1 cellular context compared by ENCODE assay signal in the genomic region with DNA sequence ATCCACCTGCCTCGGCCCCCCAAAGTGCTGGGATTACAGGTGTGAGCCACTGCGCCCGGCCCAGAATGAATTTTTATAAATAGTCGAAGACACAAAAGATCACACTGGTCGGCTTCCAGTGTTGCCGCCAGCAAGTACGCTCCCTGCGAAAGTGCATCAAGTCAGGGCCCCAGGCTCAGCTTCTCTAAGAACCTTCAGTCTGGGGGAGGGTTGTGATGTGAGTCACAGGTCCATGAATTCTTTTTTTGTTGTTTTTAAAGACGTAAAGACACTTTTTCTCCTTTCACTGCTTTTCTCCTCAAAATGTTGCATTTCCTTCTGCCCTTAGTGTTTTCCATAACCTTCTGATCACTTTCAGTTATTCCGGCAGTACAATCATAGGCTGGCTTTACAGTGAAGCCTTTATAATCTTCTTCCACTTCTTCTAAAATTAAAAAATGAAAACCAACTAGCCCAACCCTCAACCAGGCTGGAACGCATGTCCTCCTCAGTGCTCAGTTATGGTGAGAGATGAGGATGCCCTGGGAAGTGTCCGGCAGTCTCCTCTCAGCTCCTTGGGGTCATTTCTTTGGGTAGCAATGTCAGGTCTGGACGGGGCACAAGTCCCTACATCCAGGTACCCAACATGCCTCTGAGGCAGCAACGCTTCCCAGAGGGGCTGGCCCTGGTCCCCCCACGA.
TF ChIP-seq lines count a peak whose summit lies in the region.

No MANE protein-coding gene starts in this region.

TF ChIP-seq in GM23338, 12 proteins besides CTCF, POLR2A, EP300 and RAD21 (continued from another document):
- TF ChIP-seq, protein P1, sequence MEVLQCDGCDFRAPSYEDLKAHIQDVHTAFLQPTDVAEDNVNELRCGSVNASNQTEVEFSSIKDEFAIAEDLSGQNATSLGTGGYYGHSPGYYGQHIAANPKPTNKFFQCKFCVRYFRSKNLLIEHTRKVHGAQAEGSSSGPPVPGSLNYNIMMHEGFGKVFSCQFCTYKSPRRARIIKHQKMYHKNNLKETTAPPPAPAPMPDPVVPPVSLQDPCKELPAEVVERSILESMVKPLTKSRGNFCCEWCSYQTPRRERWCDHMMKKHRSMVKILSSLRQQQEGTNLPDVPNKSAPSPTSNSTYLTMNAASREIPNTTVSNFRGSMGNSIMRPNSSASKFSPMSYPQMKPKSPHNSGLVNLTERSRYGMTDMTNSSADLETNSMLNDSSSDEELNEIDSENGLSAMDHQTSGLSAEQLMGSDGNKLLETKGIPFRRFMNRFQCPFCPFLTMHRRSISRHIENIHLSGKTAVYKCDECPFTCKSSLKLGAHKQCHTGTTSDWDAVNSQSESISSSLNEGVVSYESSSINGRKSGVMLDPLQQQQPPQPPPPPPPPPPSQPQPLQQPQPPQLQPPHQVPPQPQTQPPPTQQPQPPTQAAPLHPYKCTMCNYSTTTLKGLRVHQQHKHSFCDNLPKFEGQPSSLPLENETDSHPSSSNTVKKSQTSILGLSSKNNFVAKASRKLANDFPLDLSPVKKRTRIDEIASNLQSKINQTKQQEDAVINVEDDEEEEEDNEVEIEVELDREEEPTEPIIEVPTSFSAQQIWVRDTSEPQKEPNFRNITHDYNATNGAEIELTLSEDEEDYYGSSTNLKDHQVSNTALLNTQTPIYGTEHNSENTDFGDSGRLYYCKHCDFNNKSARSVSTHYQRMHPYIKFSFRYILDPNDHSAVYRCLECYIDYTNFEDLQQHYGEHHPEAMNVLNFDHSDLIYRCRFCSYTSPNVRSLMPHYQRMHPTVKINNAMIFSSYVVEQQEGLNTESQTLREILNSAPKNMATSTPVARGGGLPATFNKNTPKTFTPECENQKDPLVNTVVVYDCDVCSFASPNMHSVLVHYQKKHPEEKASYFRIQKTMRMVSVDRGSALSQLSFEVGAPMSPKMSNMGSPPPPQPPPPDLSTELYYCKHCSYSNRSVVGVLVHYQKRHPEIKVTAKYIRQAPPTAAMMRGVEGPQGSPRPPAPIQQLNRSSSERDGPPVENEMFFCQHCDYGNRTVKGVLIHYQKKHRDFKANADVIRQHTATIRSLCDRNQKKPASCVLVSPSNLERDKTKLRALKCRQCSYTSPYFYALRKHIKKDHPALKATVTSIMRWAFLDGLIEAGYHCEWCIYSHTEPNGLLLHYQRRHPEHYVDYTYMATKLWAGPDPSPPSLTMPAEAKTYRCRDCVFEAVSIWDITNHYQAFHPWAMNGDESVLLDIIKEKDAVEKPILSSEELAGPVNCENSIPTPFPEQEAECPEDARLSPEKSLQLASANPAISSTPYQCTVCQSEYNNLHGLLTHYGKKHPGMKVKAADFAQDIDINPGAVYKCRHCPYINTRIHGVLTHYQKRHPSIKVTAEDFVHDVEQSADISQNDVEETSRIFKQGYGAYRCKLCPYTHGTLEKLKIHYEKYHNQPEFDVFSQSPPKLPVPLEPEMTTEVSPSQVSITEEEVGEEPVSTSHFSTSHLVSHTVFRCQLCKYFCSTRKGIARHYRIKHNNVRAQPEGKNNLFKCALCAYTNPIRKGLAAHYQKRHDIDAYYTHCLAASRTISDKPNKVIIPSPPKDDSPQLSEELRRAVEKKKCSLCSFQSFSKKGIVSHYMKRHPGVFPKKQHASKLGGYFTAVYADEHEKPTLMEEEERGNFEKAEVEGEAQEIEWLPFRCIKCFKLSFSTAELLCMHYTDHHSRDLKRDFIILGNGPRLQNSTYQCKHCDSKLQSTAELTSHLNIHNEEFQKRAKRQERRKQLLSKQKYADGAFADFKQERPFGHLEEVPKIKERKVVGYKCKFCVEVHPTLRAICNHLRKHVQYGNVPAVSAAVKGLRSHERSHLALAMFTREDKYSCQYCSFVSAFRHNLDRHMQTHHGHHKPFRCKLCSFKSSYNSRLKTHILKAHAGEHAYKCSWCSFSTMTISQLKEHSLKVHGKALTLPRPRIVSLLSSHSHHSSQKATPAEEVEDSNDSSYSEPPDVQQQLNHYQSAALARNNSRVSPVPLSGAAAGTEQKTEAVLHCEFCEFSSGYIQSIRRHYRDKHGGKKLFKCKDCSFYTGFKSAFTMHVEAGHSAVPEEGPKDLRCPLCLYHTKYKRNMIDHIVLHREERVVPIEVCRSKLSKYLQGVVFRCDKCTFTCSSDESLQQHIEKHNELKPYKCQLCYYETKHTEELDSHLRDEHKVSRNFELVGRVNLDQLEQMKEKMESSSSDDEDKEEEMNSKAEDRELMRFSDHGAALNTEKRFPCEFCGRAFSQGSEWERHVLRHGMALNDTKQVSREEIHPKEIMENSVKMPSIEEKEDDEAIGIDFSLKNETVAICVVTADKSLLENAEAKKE (CRISPR knock-in tag; IDR thresholded peaks at IDR 0.05), result no peak
- TF ChIP-seq EZH2 (IDR thresholded peaks at IDR 0.05; ENCODE audit: low read depth, unreplicated experiment) (no peak), NANOG (IDR thresholded peaks at IDR 0.05; ENCODE audit: borderline replicate concordance) (no peak), CREB1 (CRISPR knock-in tag; IDR thresholded peaks at IDR 0.05; ENCODE audit: low read depth) (no peak), ZNF114 (CRISPR knock-in tag; IDR thresholded peaks at IDR 0.05) (no peak), POLR2AphosphoS5 (IDR thresholded peaks at IDR 0.05; ENCODE audit: low read depth) (no peak), EZH2phosphoT487 (IDR thresholded peaks at IDR 0.05; ENCODE audit: unreplicated experiment) (no peak), ZNF331 (CRISPR knock-in tag; IDR thresholded peaks at IDR 0.05; ENCODE audit: low read depth) (no peak), STAT1 (IDR thresholded peaks at IDR 0.05; ENCODE audit: unreplicated experiment) (no peak)
- TF ChIP-seq, protein P2, sequence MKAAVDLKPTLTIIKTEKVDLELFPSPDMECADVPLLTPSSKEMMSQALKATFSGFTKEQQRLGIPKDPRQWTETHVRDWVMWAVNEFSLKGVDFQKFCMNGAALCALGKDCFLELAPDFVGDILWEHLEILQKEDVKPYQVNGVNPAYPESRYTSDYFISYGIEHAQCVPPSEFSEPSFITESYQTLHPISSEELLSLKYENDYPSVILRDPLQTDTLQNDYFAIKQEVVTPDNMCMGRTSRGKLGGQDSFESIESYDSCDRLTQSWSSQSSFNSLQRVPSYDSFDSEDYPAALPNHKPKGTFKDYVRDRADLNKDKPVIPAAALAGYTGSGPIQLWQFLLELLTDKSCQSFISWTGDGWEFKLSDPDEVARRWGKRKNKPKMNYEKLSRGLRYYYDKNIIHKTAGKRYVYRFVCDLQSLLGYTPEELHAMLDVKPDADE (IDR thresholded peaks at IDR 0.05), result no peak
- TF ChIP-seq, protein P3, sequence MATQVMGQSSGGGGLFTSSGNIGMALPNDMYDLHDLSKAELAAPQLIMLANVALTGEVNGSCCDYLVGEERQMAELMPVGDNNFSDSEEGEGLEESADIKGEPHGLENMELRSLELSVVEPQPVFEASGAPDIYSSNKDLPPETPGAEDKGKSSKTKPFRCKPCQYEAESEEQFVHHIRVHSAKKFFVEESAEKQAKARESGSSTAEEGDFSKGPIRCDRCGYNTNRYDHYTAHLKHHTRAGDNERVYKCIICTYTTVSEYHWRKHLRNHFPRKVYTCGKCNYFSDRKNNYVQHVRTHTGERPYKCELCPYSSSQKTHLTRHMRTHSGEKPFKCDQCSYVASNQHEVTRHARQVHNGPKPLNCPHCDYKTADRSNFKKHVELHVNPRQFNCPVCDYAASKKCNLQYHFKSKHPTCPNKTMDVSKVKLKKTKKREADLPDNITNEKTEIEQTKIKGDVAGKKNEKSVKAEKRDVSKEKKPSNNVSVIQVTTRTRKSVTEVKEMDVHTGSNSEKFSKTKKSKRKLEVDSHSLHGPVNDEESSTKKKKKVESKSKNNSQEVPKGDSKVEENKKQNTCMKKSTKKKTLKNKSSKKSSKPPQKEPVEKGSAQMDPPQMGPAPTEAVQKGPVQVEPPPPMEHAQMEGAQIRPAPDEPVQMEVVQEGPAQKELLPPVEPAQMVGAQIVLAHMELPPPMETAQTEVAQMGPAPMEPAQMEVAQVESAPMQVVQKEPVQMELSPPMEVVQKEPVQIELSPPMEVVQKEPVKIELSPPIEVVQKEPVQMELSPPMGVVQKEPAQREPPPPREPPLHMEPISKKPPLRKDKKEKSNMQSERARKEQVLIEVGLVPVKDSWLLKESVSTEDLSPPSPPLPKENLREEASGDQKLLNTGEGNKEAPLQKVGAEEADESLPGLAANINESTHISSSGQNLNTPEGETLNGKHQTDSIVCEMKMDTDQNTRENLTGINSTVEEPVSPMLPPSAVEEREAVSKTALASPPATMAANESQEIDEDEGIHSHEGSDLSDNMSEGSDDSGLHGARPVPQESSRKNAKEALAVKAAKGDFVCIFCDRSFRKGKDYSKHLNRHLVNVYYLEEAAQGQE (IDR thresholded peaks at IDR 0.05; ENCODE audit: unreplicated experiment), result no peak
